18 cellular contexts compared by ENCODE assay signal in the genomic region with DNA sequence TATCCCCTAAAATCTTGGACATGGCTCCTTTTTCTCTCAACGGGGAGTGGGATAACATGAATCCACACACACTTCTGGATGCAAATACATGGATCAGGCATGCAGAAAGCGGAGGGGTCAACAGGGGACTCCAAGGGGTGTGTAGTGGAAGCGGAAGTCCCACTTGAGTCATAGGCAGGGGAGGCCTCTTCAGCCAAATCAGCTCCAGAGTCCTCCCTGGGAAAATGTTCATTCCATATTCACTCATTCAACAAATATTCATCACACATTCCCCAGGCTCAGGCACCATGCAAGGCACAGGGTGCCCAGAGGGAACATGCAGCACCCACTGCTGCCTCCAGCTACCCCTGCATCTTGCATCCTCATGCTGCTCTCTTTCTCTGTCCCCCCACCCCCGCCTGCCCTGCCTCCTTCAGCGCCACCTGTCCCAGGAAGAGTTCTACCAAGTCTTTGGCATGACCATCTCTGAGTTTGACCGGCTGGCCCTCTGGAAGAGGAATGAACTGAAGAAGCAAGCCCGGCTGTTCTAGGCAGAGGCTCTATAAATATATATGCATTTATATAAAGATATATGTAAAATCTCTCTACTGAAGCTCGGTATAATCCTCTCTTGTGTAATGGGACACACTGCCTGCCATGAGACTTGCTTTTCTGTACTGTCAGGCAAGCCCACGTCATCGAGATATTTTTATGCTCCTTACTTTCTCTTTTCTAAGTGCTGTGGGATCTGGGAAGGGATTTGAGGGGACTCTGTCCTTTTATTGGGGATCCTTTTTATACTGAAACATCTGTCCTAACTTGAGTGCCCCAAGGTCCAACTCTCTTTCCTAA. TPM values are rescaled to one million over a fixed set of nuclear protein-coding genes. Genes with fewer than 3 reads are reported as not detected.
DNase-seq lines count a peak whose midpoint lies in the region; ATAC-seq, FAIRE-seq and TF ChIP-seq lines count a peak whose summit lies in the region.
"Had no signal": no experiment of that assay in that cellular context is flagged by ENCODE, and none has a peak within 500 bp of the region (broad histone marks: within the 10 kb centered on the region; RNA-seq: fewer than 3 reads in every experiment).

No MANE protein-coding gene starts in this region.

- no peak overlapping the region for H2AFZ ChIP-seq in K562 (ENCODE audit: low read depth, low read length)

- 0 out of 2 replicates have a peak, but pooled peaks cover 4% of the 10 kb centered on the region for H4K20me1 ChIP-seq in K562 (replicated peaks; ENCODE audit: control insufficient read depth, insufficient read depth, low read length)

- no peak for FAIRE-seq in K562 (lab: Jason Lieb, UNC)
- FAIRE-seq: D721Med, TTC549 had no signal

- no peaks in the 10 kb centered on the region for H3K9me1 ChIP-seq in K562 (ENCODE audit: control insufficient read depth, insufficient read depth, low read length)

- TF ChIP-seq CTCF in AG10803 (conservative IDR thresholded peaks at IDR 0.05; ENCODE audit: low read length) (no peak), K562 (IDR thresholded peaks at IDR 0.05 in 2 of 3, conservative IDR thresholded peaks at IDR 0.05 in 1 of 3; ENCODE audit: insufficient read depth in 2 of 3, low read depth in 1 of 3, low read length in 3 of 3) (no peak), omental fat pad (IDR thresholded peaks at IDR 0.05) (no peak)

- H3K4me1 ChIP-seq in K562 (replicated peaks in 1 of 2; ENCODE audit: control insufficient read depth in 2 of 2, insufficient read depth in 2 of 2, low read length in 2 of 2): no peaks in the 10 kb centered on the region; a peak in 1 of 5 replicates
- H3K4me1 ChIP-seq: testis had no signal

- no peak overlapping the region for H3K9ac ChIP-seq in K562 (ENCODE audit: insufficient read depth in 1 of 2, low read depth in 2 of 2, low read length in 2 of 2)

- intact Hi-C loops in K562 (cut with micrococcal nuclease): no loop called here

- no peak for TF ChIP-seq POLR2A in K562 (conservative IDR thresholded peaks at IDR 0.05)

- 0% methylated on average over 8 of the region's 10 CpGs for WGBS in K562 (ENCODE audit: insufficient coverage, low coverage, missing lambda C conversion rate)

- POLR2A ChIA-PET in K562 (lab: Yijun Ruan, JAX): interaction anchor here (0.5 to 1.6 kb wide), 4 partner anchors 13 to 896 kb away, joined by 3 read pairs; no protein-coding TSS in a partner anchor

- ATAC-seq in K562 (no peak), omental fat pad (ENCODE audit: low FRiP score) (no peak), GM18870 (IDR thresholded peaks at IDR 0.05; ENCODE audit: unreplicated experiment) (no peak), left lobe of liver (no peak)
- ATAC-seq: activated T-cell treated with anti-CD3 and anti-CD28 coated beads, Interleukin-2, amount 50 U/mL, for 72 hours had no signal

- no peaks in the 10 kb centered on the region for H3K79me2 ChIP-seq in K562 (ENCODE audit: control insufficient read depth, insufficient read depth, low read length)

- TF ChIP-seq RAD21 in K562 (CRISPR knock-in tag; conservative IDR thresholded peaks at IDR 0.05 in 1 of 2, IDR thresholded peaks at IDR 0.05 in 1 of 2): no peak

- H3K36me3 ChIP-seq in K562 (ENCODE audit: control insufficient read depth, insufficient read depth, low read length): no peaks in the 10 kb centered on the region

- in situ Hi-C loops in K562 (cut with MboI): loop anchor here (25.0 kb wide), 1 partner anchor 821 kb away; no protein-coding TSS in a partner anchor

- BruUV-seq in K562 (replicated peaks; lab: Mats Ljungman, UMichigan): no TSS peak

- H3K4me3 ChIP-seq in AG10803 (ENCODE audit: low read length): no peak overlapping the region
- no peak overlapping the region for H3K4me3 ChIP-seq in K562
- H3K4me3 ChIP-seq: testis had no signal

- CTCF ChIA-PET in K562 (lab: Yijun Ruan, JAX; ENCODE audit: low intra/inter-chr PET ratio): interaction anchor here (0.7 kb wide), 1 partner anchor 517 kb away, joined by 3 read pairs; no protein-coding TSS in a partner anchor

- TF ChIP-seq EP300 in K562 (IDR thresholded peaks at IDR 0.05; ENCODE audit: low read length): no peak

- DNase-seq in AG10803 (ENCODE audit: low read depth) (peak; percentile 80), LHCN-M2 (ENCODE audit: low read depth) (peak; percentile 28), K562 (ENCODE audit: extremely low read depth in 1 of 4, low spot score in 3 of 4) (no peak), iris pigment epithelial cell (ENCODE audit: low read depth) (peak; percentile 70), omental fat pad (ENCODE audit: low spot score) (no peak), amygdala (lab: John Stamatoyannopoulos, UW) (no peak), left lobe of liver (ENCODE audit: low spot score) (no peak)
- DNase-seq: activated CD4-positive, alpha-beta T cell treated with anti-CD3 and anti-CD28 coated beads, Interleukin-2, amount 50 U/mL, for 48 hours; activated T-cell treated with anti-CD3 and anti-CD28 coated beads, Interleukin-2, amount 50 U/mL, for 72 hours; foreskin melanocyte; NCI-H1105 treated with DMSO at 0.1 percent for 48 hours; NCI-H345; nephron progenitor cell; stimulated activated CD4-positive, alpha-beta T cell treated with anti-CD3 and anti-CD28 coated beads, Interleukin-2, amount 100 ng/mL, for 24 hours; testis had no signal

- H3K9me3 ChIP-seq in K562 (replicated peaks; ENCODE audit: control insufficient read depth, insufficient read depth, low read depth, low read length): no peaks in the 10 kb centered on the region
- H3K9me3 ChIP-seq: testis had no signal

- no peak overlapping the region for H3K27ac ChIP-seq in K562 (ENCODE audit: extremely low read depth, low read depth, low read length)
- H3K27ac ChIP-seq: testis had no signal

- peaks cover 7 to 28% of the 10 kb centered on the region in 2 experiments; a peak in 3 of 5 replicates for H3K27me3 ChIP-seq in K562 (ENCODE audit: control insufficient read depth in 2 of 2, insufficient read depth in 2 of 2, low read length in 2 of 2)
- H3K27me3 ChIP-seq: testis had no signal

- H3K4me2 ChIP-seq in K562 (ENCODE audit: insufficient read depth, low read length): no peak overlapping the region

TF ChIP-seq in K562, 482 proteins besides CTCF, POLR2A, EP300 and RAD21:
- no peak for TF ChIP-seq CBX1 (IDR thresholded peaks at IDR 0.05; ENCODE audit: low read depth)
- TF ChIP-seq, protein P1, sequence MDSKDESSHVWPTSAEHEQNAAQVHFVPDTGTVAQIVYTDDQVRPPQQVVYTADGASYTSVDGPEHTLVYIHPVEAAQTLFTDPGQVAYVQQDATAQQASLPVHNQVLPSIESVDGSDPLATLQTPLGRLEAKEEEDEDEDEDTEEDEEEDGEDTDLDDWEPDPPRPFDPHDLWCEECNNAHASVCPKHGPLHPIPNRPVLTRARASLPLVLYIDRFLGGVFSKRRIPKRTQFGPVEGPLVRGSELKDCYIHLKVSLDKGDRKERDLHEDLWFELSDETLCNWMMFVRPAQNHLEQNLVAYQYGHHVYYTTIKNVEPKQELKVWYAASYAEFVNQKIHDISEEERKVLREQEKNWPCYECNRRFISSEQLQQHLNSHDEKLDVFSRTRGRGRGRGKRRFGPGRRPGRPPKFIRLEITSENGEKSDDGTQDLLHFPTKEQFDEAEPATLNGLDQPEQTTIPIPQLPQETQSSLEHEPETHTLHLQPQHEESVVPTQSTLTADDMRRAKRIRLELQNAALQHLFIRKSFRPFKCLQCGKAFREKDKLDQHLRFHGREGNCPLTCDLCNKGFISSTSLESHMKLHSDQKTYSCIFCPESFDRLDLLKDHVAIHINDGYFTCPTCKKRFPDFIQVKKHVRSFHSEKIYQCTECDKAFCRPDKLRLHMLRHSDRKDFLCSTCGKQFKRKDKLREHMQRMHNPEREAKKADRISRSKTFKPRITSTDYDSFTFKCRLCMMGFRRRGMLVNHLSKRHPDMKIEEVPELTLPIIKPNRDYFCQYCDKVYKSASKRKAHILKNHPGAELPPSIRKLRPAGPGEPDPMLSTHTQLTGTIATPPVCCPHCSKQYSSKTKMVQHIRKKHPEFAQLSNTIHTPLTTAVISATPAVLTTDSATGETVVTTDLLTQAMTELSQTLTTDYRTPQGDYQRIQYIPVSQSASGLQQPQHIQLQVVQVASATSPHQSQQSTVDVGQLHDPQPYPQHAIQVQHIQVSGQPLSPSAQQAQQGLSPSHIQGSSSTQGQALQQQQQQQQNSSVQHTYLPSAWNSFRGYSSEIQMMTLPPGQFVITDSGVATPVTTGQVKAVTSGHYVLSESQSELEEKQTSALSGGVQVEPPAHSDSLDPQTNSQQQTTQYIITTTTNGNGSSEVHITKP (IDR thresholded peaks at IDR 0.05; ENCODE audit: partially characterized antibody): peak; percentile 43

RNA-seq across cellular contexts. Expression of a gene that starts 13.6 kb away (rescaled TPM):
- total RNA-seq in LHCN-M2 (2014; rRNA removed) (5.9 and 6.4 TPM in 2 replicates), K562 (2014; rRNA removed) (0.12 TPM in 1 of 2 replicates, not detected in the other), K562 (2014; rRNA removed; fragmentation: Illumina TruSeq; extraction: Trizol) (0.48 TPM in 1 of 2 replicates, not detected in the other), K562 (2015; rRNA removed; fragmentation: Illumina TruSeq; extraction: Trizol) (0.04 TPM in 1 of 2 replicates, not detected in the other), K562 (2021) (0.07 and 0.13 TPM in 2 replicates), omental fat pad (10 to 100 TPM; 44.1 to 58.5 (median 46.9) TPM), left lobe of liver (2.6 TPM)
- polyA plus RNA-seq in LHCN-M2 (2012): 9.2 TPM
- total RNA-seq in K562 (2011; cell fraction: chromatin; rRNA removed; ENCODE audit: low replicate concordance): not detected in 2 replicates
- under 0.01 TPM in 1 of 2 replicates, not detected in the other for total RNA-seq in K562 (2011; cell fraction: nucleolus; rRNA removed)
- total RNA-seq in K562 (2011; cell fraction: nucleoplasm; rRNA removed): 0.07 TPM in 1 of 2 replicates, not detected in the other
- polyA plus RNA-seq in K562 (2011; rRNA removed) (0.04 TPM in 1 of 2 replicates, not detected in the other), K562 (2014; fragmentation: Illumina TruSeq; extraction: Trizol) (0.03 and 0.10 TPM in 2 replicates), K562 (2014; fragmentation: Nextera tagmentation; extraction: Ambion mirVana) (under 1 TPM; 0.01 to 0.03 TPM), K562 (2014; rRNA removed) (0.12 TPM in 1 of 2 replicates, not detected in the other)
- polyA plus RNA-seq in K562 (2011; cell fraction: cytosol; rRNA removed): 0.01 TPM in 2 replicates
- polyA plus RNA-seq in K562 (2011; cell fraction: nucleus; rRNA removed): not detected in 2 replicates
- polyA plus RNA-seq in K562 (2012): 0.07 and 0.10 TPM in 2 replicates
- not detected in 2 replicates for polyA minus RNA-seq in K562 (2011; rRNA and poly(A)+ RNA removed)
- polyA minus RNA-seq in K562 (2011; cell fraction: cytosol; rRNA and poly(A)+ RNA removed): not detected in 2 replicates
- not detected in 2 replicates for polyA minus RNA-seq in K562 (2011; cell fraction: nucleus; rRNA and poly(A)+ RNA removed)

Comparison
In these comparisons a context has a peak if more than half of its experiments do, and no peak if none do; other contexts are left out.
1. DNase-seq: peak in AG10803 (single experiment), LHCN-M2 (single experiment) and iris pigment epithelial cell (single experiment); none in K562 (0 of 4), omental fat pad (single experiment), amygdala (0 of 56) and left lobe of liver (single experiment).